ENCODE assay signal across 9 cellular contexts in genomic region chr22:41603873-41604332, GRCh38. TPM values are rescaled to one million over a fixed set of nuclear protein-coding genes. Genes with fewer than 3 reads are reported as not detected.
DNase-seq lines count a peak whose midpoint lies in the region; ATAC-seq and TF ChIP-seq lines count a peak whose summit lies in the region.
"Had no signal": no experiment of that assay in that cellular context is flagged by ENCODE, and none has a peak within 500 bp of the region (broad histone marks: within the 10 kb centered on the region; RNA-seq: fewer than 3 reads in every experiment).

No MANE protein-coding gene starts in this region.

- no peaks in the 10 kb centered on the region for H3K27me3 Mint-ChIP-seq in MCF 10A (ENCODE audit: insufficient read depth, unreplicated experiment)

- in situ Hi-C loops in GM13976 (cut with MboI; ENCODE audit: low sequenced_read_pairs, unreplicated experiment) = no loop called here

- peak; percentile 81 for DNase-seq in GM13976 (ENCODE audit: low spot score)
- DNase-seq in activated CD4-positive, CD25-positive, alpha-beta regulatory T cell treated with anti-CD3 and anti-CD28 coated beads, Interleukin-2, amount 50 U/mL, for 72 hours = peak; percentile 61
- DNase-seq in mucosa of descending colon = no peak
- DNase-seq in AG08395 (ENCODE audit: low spot score) = no peak
- no peak for DNase-seq in MCF 10A (ENCODE audit: unreplicated experiment)
- no peak for DNase-seq in right atrium auricular region (ENCODE audit: low spot score)

- no TSS peak for BruUV-seq in MCF 10A (replicated peaks; lab: Mats Ljungman, UMichigan)

- H3K9me3 ChIP-seq in mucosa of descending colon (no peaks in the 10 kb centered on the region), right atrium auricular region (no peaks in the 10 kb centered on the region)

- H3K4me3 ChIP-seq in mucosa of descending colon (no peak overlapping the region), right atrium auricular region (no peak overlapping the region)

- peaks cover 4% of the 10 kb centered on the region for H3K36me3 ChIP-seq in mucosa of descending colon (ENCODE audit: low read depth)
- H3K36me3 ChIP-seq in right atrium auricular region = peaks cover 62% of the 10 kb centered on the region

- no peak overlapping the region for H3K27ac Mint-ChIP-seq in MCF 10A (ENCODE audit: low read depth, unreplicated experiment)

- H3K4me1 ChIP-seq in mucosa of descending colon (ENCODE audit: low read depth) (no peaks in the 10 kb centered on the region), right atrium auricular region (peaks cover 0 to 10% of the 10 kb centered on the region in 2 donors)

- peaks cover 73% of the 10 kb centered on the region for H3K36me3 Mint-ChIP-seq in MCF 10A (ENCODE audit: insufficient read depth, unreplicated experiment)

- no peak overlapping the region for H3K4me3 Mint-ChIP-seq in MCF 10A (ENCODE audit: unreplicated experiment)

- POLR2A ChIA-PET in MCF 10A (lab: Yijun Ruan, JAX) = interaction anchor here (0.8 to 2.3 kb wide), 2 partner anchors 12 to 17 kb away, joined by 3 to 8 read pairs; partner anchors contain the start of genes DESI1 and XRCC6

- CTCF ChIA-PET in MCF 10A (lab: Yijun Ruan, JAX) = interaction anchor here (1.7 kb wide), 1 partner anchor 16 kb away, joined by 9 read pairs; no protein-coding TSS in a partner anchor

- ATAC-seq in HG02885 (IDR thresholded peaks at IDR 0.05; ENCODE audit: poor library complexity, unreplicated experiment) = peak; percentile 62
- peak; percentile 51 for ATAC-seq in mucosa of descending colon
- ATAC-seq in HG03025 (IDR thresholded peaks at IDR 0.05; ENCODE audit: low FRiP score, unreplicated experiment) = no peak

- H3K9me3 Mint-ChIP-seq in MCF 10A (ENCODE audit: unreplicated experiment) = no peaks in the 10 kb centered on the region

- intact Hi-C loops in mucosa of descending colon (cut with DNase I, micrococcal nuclease) (no loop called here), MCF 10A (cut with micrococcal nuclease) (no loop called here)

- H3K4me1 Mint-ChIP-seq in MCF 10A (ENCODE audit: insufficient read depth, unreplicated experiment) = no peaks in the 10 kb centered on the region

- TF ChIP-seq CTCF in GM13976 (IDR thresholded peaks at IDR 0.05; ENCODE audit: borderline replicate concordance, control extremely low read depth, extremely low read depth, insufficient read depth, missing control alignments) = no peak
- no peak for TF ChIP-seq CTCF in mucosa of descending colon (IDR thresholded peaks at IDR 0.05)
- no peak for TF ChIP-seq CTCF in MCF 10A (IDR thresholded peaks at IDR 0.05; ENCODE audit: unreplicated experiment)
- TF ChIP-seq CTCF in right atrium auricular region (IDR thresholded peaks at IDR 0.05) = no peak

- no peaks in the 10 kb centered on the region for H3K27me3 ChIP-seq in right atrium auricular region

- no peak overlapping the region for H3K27ac ChIP-seq in right atrium auricular region

RNA-seq across cellular contexts. Expression of gene PMM1, which starts 14.3 kb away (rescaled TPM):
- total RNA-seq in mucosa of descending colon = 10 to 100 TPM; 40.7 to 69.4 (median 51.7) TPM
- 29.9 and 30.9 TPM in 2 replicates for total RNA-seq in MCF 10A (2022)
- total RNA-seq in right atrium auricular region = 10 to 100 TPM; 17.3 TPM

RNA-seq across cellular contexts. Expression of gene DESI1, which starts 16.9 kb away (rescaled TPM):
- total RNA-seq in mucosa of descending colon (10 to 100 TPM; 23.4 to 28.7 (median 26.3) TPM), MCF 10A (2022) (59.6 and 67.2 TPM in 2 replicates), right atrium auricular region (10 to 100 TPM; 62.3 to 65.8 TPM)

RNA-seq across cellular contexts. Expression of gene XRCC6, which starts 17.2 kb away (rescaled TPM):
- 100 to 1,000 TPM; 169 to 193 (median 177) TPM for total RNA-seq in mucosa of descending colon
- total RNA-seq in MCF 10A (2022) = 173 and 203 TPM in 2 replicates
- 100 to 1,000 TPM; 161 to 174 TPM for total RNA-seq in right atrium auricular region

RNA-seq across cellular contexts. Expression of gene CSDC2, which starts 43.1 kb away (rescaled TPM):
- total RNA-seq in mucosa of descending colon = 1 to 10 TPM in 2 of 3 donors, under 1 TPM in 1; 0.26 to 1.6 (median 1.0) TPM
- not detected in 2 replicates for total RNA-seq in MCF 10A (2022)
- 100 to 1,000 TPM; 257 to 324 TPM for total RNA-seq in right atrium auricular region
- total RNA-seq: NCI-H460 had no signal

RNA-seq across cellular contexts. Expression of gene POLR3H, which starts 59.6 kb away (rescaled TPM):
- 10 to 100 TPM; 12.4 to 26.1 (median 15.7) TPM for total RNA-seq in mucosa of descending colon
- total RNA-seq in MCF 10A (2022) = 26.3 and 35.5 TPM in 2 replicates
- 10 to 100 TPM; 11.4 to 12.0 TPM for total RNA-seq in right atrium auricular region

Comparison
In these comparisons a context has a peak if more than half of its experiments do, and no peak if none do; other contexts are left out.
1. DNase-seq: peak in GM13976 (single experiment) and activated CD4-positive, CD25-positive, alpha-beta regulatory T cell treated with anti-CD3 and anti-CD28 coated beads, Interleukin-2, amount 50 U/mL, for 72 hours (single experiment); none in mucosa of descending colon (0 of 3), AG08395 (single experiment), MCF 10A (single experiment) and right atrium auricular region (single experiment).